Comparison of ENCODE assay signal across 9 cellular contexts in the genomic region with DNA sequence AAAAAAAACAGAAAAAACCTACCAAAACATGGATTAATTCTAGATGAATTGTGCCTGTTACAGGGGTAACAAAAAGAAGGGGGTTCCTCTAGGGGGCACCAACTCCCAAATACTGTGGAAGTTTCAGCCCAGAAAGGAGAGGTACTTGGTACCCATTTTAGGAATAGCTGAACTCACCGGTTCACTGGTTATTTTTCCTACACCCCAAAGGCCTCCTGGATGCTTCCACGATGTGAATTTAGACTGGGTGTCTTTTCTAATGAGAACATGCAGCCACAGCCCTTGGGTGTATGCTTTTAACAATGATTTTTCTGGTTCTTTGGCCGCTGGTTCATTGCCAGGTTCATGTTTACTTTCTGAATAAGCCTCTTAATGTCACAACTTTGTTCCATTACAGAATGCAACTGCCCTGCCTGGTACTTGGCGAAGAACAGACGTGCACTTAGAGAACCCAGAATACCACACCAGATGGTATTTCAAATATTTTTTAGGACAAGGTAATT. TPM values are rescaled to one million over a fixed set of nuclear protein-coding genes. Genes with fewer than 3 reads are reported as not detected.
DNase-seq lines count a peak whose midpoint lies in the region; ATAC-seq, FAIRE-seq and TF ChIP-seq lines count a peak whose summit lies in the region.
"Had no signal": no experiment of that assay in that cellular context is flagged by ENCODE, and none has a peak within 500 bp of the region (broad histone marks: within the 10 kb centered on the region; RNA-seq: fewer than 3 reads in every experiment).

No MANE protein-coding gene starts in this region.

- POLR2A ChIA-PET in HepG2 (lab: Yijun Ruan, JAX) = interaction anchor here (1.0 to 2.0 kb wide), 2 partner anchors 77 to 85 kb away, joined by 3 to 4 read pairs; partner anchors contain the start of gene SLC2A8

- WGBS in body of pancreas, 2 donors = 15 to 20% methylated on average over 5 of the region's 5 CpGs
- WGBS in HepG2 (ENCODE audit: low lambda C conversion rate) = 57% methylated on average over 5 of the region's 5 CpGs

- H3K9ac ChIP-seq in HepG2 (ENCODE audit: insufficient read depth, low read depth, low read length) = no peak overlapping the region
- H3K9ac ChIP-seq: BLaER1 treated with 17β-estradiol and CSF1 and Interleukin-3, amounts not matched to agents 10 nM and 100 nM had no signal

- FAIRE-seq in HepG2 (lab: Jason Lieb, UNC) = no peak

- H3K27me3 ChIP-seq in body of pancreas (no peaks in the 10 kb centered on the region), HepG2 (ENCODE audit: control insufficient read depth in 1 of 2, insufficient read depth in 2 of 2, low read length in 2 of 2) (no peaks in the 10 kb centered on the region), thoracic aorta (replicated peaks; ENCODE audit: insufficient read depth) (no peaks in the 10 kb centered on the region)
- H3K27me3 ChIP-seq: BLaER1 treated with 17β-estradiol and CSF1 and Interleukin-3, amounts not matched to agents 10 nM and 100 nM had no signal

- no peak overlapping the region for H3K4me2 ChIP-seq in HepG2 (ENCODE audit: low read depth, low read length)
- H3K4me2 ChIP-seq: BLaER1 treated with 17β-estradiol and CSF1 and Interleukin-3, amounts not matched to agents 10 nM and 100 nM had no signal

- TF ChIP-seq EP300 in HepG2 (IDR thresholded peaks at IDR 0.05; ENCODE audit: low read depth in 2 of 2, low read length in 2 of 2) (no peak), HepG2 (CRISPR knock-in tag; IDR thresholded peaks at IDR 0.05; ENCODE audit: borderline replicate concordance) (no peak)

- no peaks in the 10 kb centered on the region for H3K79me2 ChIP-seq in HepG2 (ENCODE audit: insufficient read depth, low read length)

- H3K36me3 ChIP-seq in body of pancreas (replicated peaks in 1 of 2; ENCODE audit: insufficient read depth in 1 of 2, low read depth in 2 of 2) = no peaks in the 10 kb centered on the region
- peaks cover 1 to 5% of the 10 kb centered on the region in 2 experiments; a peak in 1 of 5 replicates for H3K36me3 ChIP-seq in HepG2 (replicated peaks in 1 of 2; ENCODE audit: control insufficient read depth in 1 of 2, insufficient read depth in 2 of 2, low read length in 2 of 2)
- peaks cover 11% of the 10 kb centered on the region for H3K36me3 ChIP-seq in thoracic aorta

- CTCF ChIA-PET in HepG2 (lab: Yijun Ruan, JAX; ENCODE audit: low intra/inter-chr PET ratio, low total read pairs) = interaction anchor here (0.6 to 1.5 kb wide), 2 partner anchors 87 to 481 kb away, joined by 3 to 5 read pairs; no protein-coding TSS in a partner anchor

- DNase-seq in NCI-H1436 (lab: John Stamatoyannopoulos, UW) = peak; percentile 9
- no peak for DNase-seq in NCI-H1436 treated with DMSO at 0.1 percent for 48 hours (lab: John Stamatoyannopoulos, UW)
- peak; percentile 58 for DNase-seq in NCI-H524 treated with DMSO at 0.1 percent for 48 hours (lab: John Stamatoyannopoulos, UW)
- peak; percentile 55 to 77 (median 66) for DNase-seq in body of pancreas
- DNase-seq in HepG2 (ENCODE audit: low spot score) = peak; percentile 30
- peak; percentile 53 for DNase-seq in thoracic aorta (ENCODE audit: low spot score)
- DNase-seq in foreskin melanocyte = no peak
- DNase-seq in retina = no peak

- intact Hi-C loops in body of pancreas (cut with DNase I) = no loop called here
- intact Hi-C loops in HepG2 (cut with micrococcal nuclease; ENCODE audit: unreplicated experiment) = no loop called here

- BruUV-seq in HepG2 (replicated peaks; lab: Mats Ljungman, UMichigan) = no TSS peak

- H3K9me3 ChIP-seq in body of pancreas (no peaks in the 10 kb centered on the region), HepG2 (ENCODE audit: low read length) (no peaks in the 10 kb centered on the region), thoracic aorta (no peaks in the 10 kb centered on the region)
- H3K9me3 ChIP-seq: BLaER1 treated with 17β-estradiol and CSF1 and Interleukin-3, amounts not matched to agents 10 nM and 100 nM had no signal

- no peak overlapping the region for H2AFZ ChIP-seq in HepG2 (ENCODE audit: low read length)

- TF ChIP-seq CTCF in body of pancreas (IDR thresholded peaks at IDR 0.05) = peak in 6 of 7 experiments; percentile 6 to 44 (median 30)
- peak; percentile 52 for TF ChIP-seq CTCF in HepG2 (CRISPR knock-in tag; IDR thresholded peaks at IDR 0.05)
- peak; percentile 29 for TF ChIP-seq CTCF in thoracic aorta (IDR thresholded peaks at IDR 0.05)

- peak overlapping the region; percentile 24 to 79 (median 68) for H3K27ac ChIP-seq in body of pancreas
- no peak overlapping the region for H3K27ac ChIP-seq in HepG2 (ENCODE audit: extremely low read length, insufficient read depth, low read length)
- H3K27ac ChIP-seq in thoracic aorta = peak overlapping the region; percentile 72 to 89
- H3K27ac ChIP-seq: BLaER1 treated with 17β-estradiol and CSF1 and Interleukin-3, amounts not matched to agents 10 nM and 100 nM had no signal

- in situ Hi-C loops in HepG2 (cut with HindIII; ENCODE audit: extremely low pct_ligation_motif_present, low pct_unique_long_range_greater_than_20kb) = no loop called here

- no peak overlapping the region for H3K4me3 ChIP-seq in body of pancreas
- H3K4me3 ChIP-seq in HepG2 (replicated peaks in 1 of 3; ENCODE audit: insufficient read depth in 1 of 3, low read depth in 2 of 3, low read length in 3 of 3) = no peak overlapping the region
- H3K4me3 ChIP-seq in thoracic aorta = peak overlapping the region; percentile 29
- H3K4me3 ChIP-seq: BLaER1 treated with 17β-estradiol and CSF1 and Interleukin-3, amounts not matched to agents 10 nM and 100 nM had no signal

- no peak for TF ChIP-seq RAD21 in HepG2 (CRISPR knock-in tag; IDR thresholded peaks at IDR 0.05)

- peak; percentile 76 for ATAC-seq in body of pancreas
- ATAC-seq in HepG2 = no peak
- peak; percentile 70 for ATAC-seq in thoracic aorta (ENCODE audit: insufficient number of reproducible peaks, low FRiP score, low read depth)

- H3K4me1 ChIP-seq in body of pancreas (peaks cover 30% of the 10 kb centered on the region), HepG2 (ENCODE audit: insufficient read depth, low read length) (peaks cover 25% of the 10 kb centered on the region), thoracic aorta (ENCODE audit: control insufficient read depth in 1 of 2, low read depth in 2 of 2) (peaks cover 24 to 54% of the 10 kb centered on the region in 2 donors)

- no peaks in the 10 kb centered on the region for H4K20me1 ChIP-seq in HepG2 (ENCODE audit: insufficient read depth, low read length)
- H4K20me1 ChIP-seq: BLaER1 treated with 17β-estradiol and CSF1 and Interleukin-3, amounts not matched to agents 10 nM and 100 nM had no signal

- TF ChIP-seq POLR2A in body of pancreas (IDR thresholded peaks at IDR 0.05) (no peak), HepG2 (IDR thresholded peaks at IDR 0.05; ENCODE audit: insufficient read depth in 1 of 2, low read depth in 2 of 2, low read length in 2 of 2) (no peak)

TF ChIP-seq in HepG2, 621 proteins besides CTCF, POLR2A, EP300 and RAD21:
- 0 out of 2 replicates have a peak, but pooled peaks have one; percentile 17 for TF ChIP-seq RARA (CRISPR knock-in tag; IDR thresholded peaks at IDR 0.05)
- no peak for TF ChIP-seq MAFF (IDR thresholded peaks at IDR 0.05; ENCODE audit: low read depth, low read length)
- TF ChIP-seq TEF (CRISPR knock-in tag; IDR thresholded peaks at IDR 0.05) = no peak
- no peak for TF ChIP-seq CREB1 (IDR thresholded peaks at IDR 0.05)
- TF ChIP-seq CREB1 (CRISPR knock-in tag; IDR thresholded peaks at IDR 0.05) = peak; percentile 20; the same call in 1 of the 2 replicates
- TF ChIP-seq FOXA3 (CRISPR knock-in tag; IDR thresholded peaks at IDR 0.05) = peak; percentile 48; the same call in 1 of the 2 replicates
- TF ChIP-seq STAG1 (CRISPR knock-in tag; IDR thresholded peaks at IDR 0.05) = peak; percentile 31
- TF ChIP-seq RCOR2 (CRISPR knock-in tag; IDR thresholded peaks at IDR 0.05) = no peak
TF ChIP-seq in HepG2: peak in this region for 4.

RNA-seq across cellular contexts. Expression of gene GARNL3, which starts 46.7 kb away (rescaled TPM):
- total RNA-seq in body of pancreas (10 to 100 TPM in 1 of 2 donors, 1 to 10 TPM in 1; 5.9 to 23.6 TPM), HepG2 (2016; rRNA removed; fragmentation: Illumina TruSeq; extraction: Trizol) (6.0 and 11.0 TPM in 2 replicates), thoracic aorta (10 to 100 TPM; 59.3 to 63.4 TPM)
- 5.0 and 6.1 TPM in 2 replicates for total RNA-seq in HepG2 (2016; cell fraction: cytosol; rRNA removed; fragmentation: Illumina TruSeq; extraction: Trizol; ENCODE audit: low read depth)
- total RNA-seq in HepG2 (2016; cell fraction: insoluble cytoplasmic fraction; rRNA removed; fragmentation: Illumina TruSeq; extraction: Trizol) = 4.9 and 8.3 TPM in 2 replicates
- total RNA-seq in HepG2 (2016; cell fraction: membrane; rRNA removed; fragmentation: Illumina TruSeq; extraction: Trizol) = 4.0 and 4.8 TPM in 2 replicates
- 23.2 and 25.8 TPM in 2 replicates for total RNA-seq in HepG2 (2016; cell fraction: nucleus; rRNA removed; fragmentation: Illumina TruSeq; extraction: Trizol)
- polyA plus RNA-seq in HepG2 (2011; rRNA removed) = 3.9 and 6.7 TPM in 2 replicates
- 2.0 and 3.1 TPM in 2 replicates for polyA plus RNA-seq in HepG2 (2011; cell fraction: cytosol; rRNA removed)
- polyA plus RNA-seq in HepG2 (2011; cell fraction: nucleus; rRNA removed) = 30.0 and 33.5 TPM in 2 replicates
- polyA plus RNA-seq in HepG2 (2012) = 7.4 and 7.5 TPM in 2 replicates
- 1.2 and 1.5 TPM in 2 replicates for polyA plus RNA-seq in HepG2 (2016; cell fraction: cytosol; fragmentation: Illumina TruSeq; extraction: Trizol; ENCODE audit: low read depth)
- 2.9 and 4.3 TPM in 2 replicates for polyA plus RNA-seq in HepG2 (2016; cell fraction: insoluble cytoplasmic fraction; fragmentation: Illumina TruSeq; extraction: Trizol; ENCODE audit: low read depth)
- 2.1 and 2.2 TPM in 2 replicates for polyA plus RNA-seq in HepG2 (2016; cell fraction: membrane; fragmentation: Illumina TruSeq; extraction: Trizol; ENCODE audit: low read depth)
- polyA plus RNA-seq in HepG2 (2016; cell fraction: nucleus; fragmentation: Illumina TruSeq; extraction: Trizol; ENCODE audit: insufficient read depth, low read depth) = 20.4 and 21.1 TPM in 2 replicates
- polyA minus RNA-seq in HepG2 (2011; rRNA and poly(A)+ RNA removed; ENCODE audit: low replicate concordance) = 4.7 and 5.2 TPM in 2 replicates
- 3.6 and 7.7 TPM in 2 replicates for polyA minus RNA-seq in HepG2 (2011; cell fraction: cytosol; rRNA and poly(A)+ RNA removed)
- polyA minus RNA-seq in HepG2 (2011; cell fraction: nucleus; rRNA and poly(A)+ RNA removed) = 29.7 and 53.3 TPM in 2 replicates

Comparison
In these comparisons a context has a peak if more than half of its experiments do, and no peak if none do; other contexts are left out.
1. DNase-seq: peak in NCI-H1436 (single experiment), NCI-H524 treated with DMSO at 0.1 percent for 48 hours (single experiment), body of pancreas (4 of 4), HepG2 (single experiment) and thoracic aorta (single experiment); none in NCI-H1436 treated with DMSO at 0.1 percent for 48 hours (single experiment), foreskin melanocyte (single experiment) and retina (single experiment).
2. Peak in every context shown above with its lines, with median percentiles within 50 percentile points of each other: CTCF ChIP-seq.